ENCODE assay signal across 2 cellular contexts in genomic region chrX:2382433-2383048, GRCh38.
A peak's percentile ranks its signal among the peaks of the same experiment; 100 is the strongest.
TF ChIP-seq lines count a peak whose summit lies in the region.
"Not testable (repeated sequence)": the region's sequence is repeated elsewhere in the genome, so short reads cannot be mapped to it uniquely, and the experiment has no call there.

No MANE protein-coding gene starts in this region.

TF ChIP-seq in K562, 482 proteins besides CTCF, POLR2A, EP300 and RAD21:
- TF ChIP-seq HDAC1 (IDR thresholded peaks at IDR 0.05): peak in 1 of 2 experiments; percentile 16; a peak in 1 of 4 replicates
- TF ChIP-seq TSC22D4 (tag; IDR thresholded peaks at IDR 0.05): peak; percentile 3; the same call in 1 of the 2 replicates
- TF ChIP-seq CTBP1 (IDR thresholded peaks at IDR 0.05; ENCODE audit: borderline replicate concordance): 0 out of 2 replicates have a peak, but pooled peaks have one; percentile 13

TF ChIP-seq in HepG2, 621 proteins besides CTCF, POLR2A, EP300 and RAD21:
- TF ChIP-seq CREB1 (IDR thresholded peaks at IDR 0.05): peak; percentile 96
- TF ChIP-seq CREB1 (CRISPR knock-in tag; IDR thresholded peaks at IDR 0.05): not testable (repeated sequence)
